Comparison of ENCODE assay signal across 9 cellular contexts in the genomic region with DNA sequence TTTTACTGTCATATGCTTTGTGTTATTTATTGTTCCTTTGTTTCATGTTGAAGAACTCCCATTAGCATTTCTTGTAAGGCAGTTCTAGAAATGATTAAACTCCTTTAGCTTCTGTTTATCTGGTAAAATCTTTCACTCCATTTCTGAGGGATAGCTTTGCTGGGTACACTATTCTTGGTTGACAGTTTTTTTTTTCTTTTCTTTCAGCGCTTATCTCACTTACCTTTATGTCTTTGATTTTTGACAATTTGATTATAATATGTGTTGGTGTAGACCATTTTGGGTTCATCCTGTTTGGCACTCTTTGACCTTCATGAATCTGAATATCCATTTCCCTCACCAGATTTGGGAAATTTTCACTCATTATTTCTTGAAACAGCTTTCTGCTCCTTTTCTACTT.
"Had no signal": no experiment of that assay in that cellular context is flagged by ENCODE, and none has a peak within 500 bp of the region (broad histone marks: within the 10 kb centered on the region; RNA-seq: fewer than 3 reads in every experiment).

No MANE protein-coding gene starts in this region.

- H3K4me3 ChIP-seq: GM23248, HAP-1, K562 had no signal

- H3K27ac ChIP-seq: GM23248, HL-60 had no signal

- ATAC-seq: K562 had no signal

- H3K36me3 ChIP-seq: HAP-1 had no signal

- H3K27ac Mint-ChIP-seq: HFFc6 had no signal

- H3K4me3 Mint-ChIP-seq: HFFc6 had no signal

- H3K9ac ChIP-seq: GM23248 had no signal

- FAIRE-seq: K562 had no signal

- H3K4me1 ChIP-seq: HAP-1 had no signal

- DNase-seq: GM23248, GOT3, H7, HFFc6, IMR-90, KG1 had no signal

- H2AFZ ChIP-seq: GM23248 had no signal
